8 cellular contexts compared by ENCODE assay signal in genomic region chr6:25070547-25071366, GRCh38.
A peak's percentile ranks its signal among the peaks of the same experiment; 100 is the strongest.
DNase-seq lines count a peak whose midpoint lies in the region; ATAC-seq and TF ChIP-seq lines count a peak whose summit lies in the region.

No MANE protein-coding gene starts in this region.

- in situ Hi-C loops in G401 (cut with HindIII; ENCODE audit: low sequenced_read_pairs) = no loop called here

- no peaks in the 10 kb centered on the region for H3K4me1 ChIP-seq in HCT116 (ENCODE audit: control insufficient read depth in 1 of 2, insufficient read depth in 2 of 2, low read length in 2 of 2)

- RAD21 ChIA-PET in HCT116 (lab: Charles Lee; ENCODE audit: low non-redundant PET in 1 of 2, low total read pairs in 2 of 2, uncharacterized antibody in 2 of 2, unreplicated experiment in 2 of 2) = interaction anchor here in 1 of 2 experiments (0.6 to 1.0 kb wide), 2 partner anchors 79 to 214 kb away, joined by 3 to 4 read pairs; no protein-coding TSS in a partner anchor

- ATAC-seq in HCT116 = peak; percentile 93

- no peaks in the 10 kb centered on the region for H3K79me2 ChIP-seq in HCT116 (ENCODE audit: insufficient read depth, low read length)

- peak overlapping the region; percentile 93 for H2AFZ ChIP-seq in HCT116 (ENCODE audit: low read depth, low read length, poor library complexity, severe bottlenecking)

- H3K9me2 ChIP-seq in HCT116 (ENCODE audit: insufficient read depth) = no peaks in the 10 kb centered on the region

- BruUV-seq in HCT116 (replicated peaks; lab: Mats Ljungman, UMichigan) = no TSS peak

- CTCF ChIA-PET in HCT116 (lab: Charles Lee) = interaction anchor here (0.8 to 1.6 kb wide), 5 partner anchors 215 to 788 kb away, joined by 3 to 14 read pairs (median 4); no protein-coding TSS in a partner anchor

- peak; percentile 89 for TF ChIP-seq RAD21 in HCT116 (IDR thresholded peaks at IDR 0.05; ENCODE audit: low read depth)

- H3K4me3 ChIP-seq in HCT116 (replicated peaks in 1 of 2; ENCODE audit: low read depth in 1 of 2, low read length in 2 of 2) (no peak overlapping the region), SK-N-MC (peak overlapping the region; percentile 70)

- peak; percentile 70 for DNase-seq in G401 (ENCODE audit: low spot score)
- DNase-seq in HCT116 (ENCODE audit: low read depth, low spot score) = peak; percentile 68
- peak; percentile 90 for DNase-seq in NAMALWA (ENCODE audit: low spot score)
- peak; percentile 73 for DNase-seq in SK-N-MC (ENCODE audit: low read depth, low spot score)
- peak; percentile 80 for DNase-seq in activated naive CD4-positive, alpha-beta T cell treated with Interleukin-2 at 50 U/mL for 16 hours
- peak; percentile 81 for DNase-seq in glomerular visceral epithelial cell (ENCODE audit: extremely low spot score)
- peak; percentile 82 for DNase-seq in pons (ENCODE audit: low spot score)
- DNase-seq in ureter (ENCODE audit: low spot score) = peak; percentile 89

- peak overlapping the region; percentile 38; the same call in 1 of the 2 replicates for H3K4me2 ChIP-seq in HCT116 (ENCODE audit: low read length)

- intact Hi-C loops in HCT116 (cut with micrococcal nuclease) = loop anchor here (1.0 to 10.0 kb wide), 6 partner anchors 214 to 788 kb away; partner anchors contain the start of gene C6orf62

- POLR2A ChIA-PET in HCT116 (lab: Charles Lee) = interaction anchor here (0.6 kb wide), 1 partner anchor 214 kb away, joined by 3 read pairs; no protein-coding TSS in a partner anchor

- no peaks in the 10 kb centered on the region for H4K20me1 ChIP-seq in HCT116 (ENCODE audit: insufficient read depth)

- H3K27me3 ChIP-seq in HCT116 (ENCODE audit: insufficient read depth, low read length) = no peaks in the 10 kb centered on the region

- no peaks in the 10 kb centered on the region for H3K9me3 ChIP-seq in HCT116 (ENCODE audit: control insufficient read depth in 1 of 2, insufficient read depth in 1 of 2, low read depth in 1 of 2, low read length in 2 of 2)
- no peaks in the 10 kb centered on the region for H3K9me3 ChIP-seq in SK-N-MC (ENCODE audit: low read depth, low read length)

- TF ChIP-seq CTCF in HCT116 (IDR thresholded peaks at IDR 0.05 in 2 of 3, conservative IDR thresholded peaks at IDR 0.05 in 1 of 3; ENCODE audit: borderline replicate concordance in 1 of 3, insufficient read depth in 1 of 3, low read depth in 2 of 3, low read length in 2 of 3) = peak; percentile 69 to 88 (median 86)

- H3K36me3 ChIP-seq in HCT116 (ENCODE audit: control insufficient read depth in 1 of 2, insufficient read depth in 2 of 2, low read length in 2 of 2) (no peaks in the 10 kb centered on the region), SK-N-MC (ENCODE audit: insufficient read depth, low read length) (no peaks in the 10 kb centered on the region)

- H3K27ac ChIP-seq in HCT116 (ENCODE audit: low read depth, low read length) (no peak overlapping the region), SK-N-MC (no peak overlapping the region)

- no peak for TF ChIP-seq POLR2A in HCT116 (IDR thresholded peaks at IDR 0.05; ENCODE audit: borderline replicate concordance, extremely low read depth, insufficient read depth, insufficient read length)

- H3K9ac ChIP-seq in HCT116 (ENCODE audit: low read length) (no peak overlapping the region), SK-N-MC (ENCODE audit: insufficient read length) (no peak overlapping the region)

TF ChIP-seq in HCT116, 20 proteins besides CTCF, POLR2A, EP300 and RAD21:
- TF ChIP-seq, protein P1, sequence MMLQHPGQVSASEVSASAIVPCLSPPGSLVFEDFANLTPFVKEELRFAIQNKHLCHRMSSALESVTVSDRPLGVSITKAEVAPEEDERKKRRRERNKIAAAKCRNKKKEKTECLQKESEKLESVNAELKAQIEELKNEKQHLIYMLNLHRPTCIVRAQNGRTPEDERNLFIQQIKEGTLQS (IDR thresholded peaks at IDR 0.05) = no peak
- TF ChIP-seq, protein P2, sequence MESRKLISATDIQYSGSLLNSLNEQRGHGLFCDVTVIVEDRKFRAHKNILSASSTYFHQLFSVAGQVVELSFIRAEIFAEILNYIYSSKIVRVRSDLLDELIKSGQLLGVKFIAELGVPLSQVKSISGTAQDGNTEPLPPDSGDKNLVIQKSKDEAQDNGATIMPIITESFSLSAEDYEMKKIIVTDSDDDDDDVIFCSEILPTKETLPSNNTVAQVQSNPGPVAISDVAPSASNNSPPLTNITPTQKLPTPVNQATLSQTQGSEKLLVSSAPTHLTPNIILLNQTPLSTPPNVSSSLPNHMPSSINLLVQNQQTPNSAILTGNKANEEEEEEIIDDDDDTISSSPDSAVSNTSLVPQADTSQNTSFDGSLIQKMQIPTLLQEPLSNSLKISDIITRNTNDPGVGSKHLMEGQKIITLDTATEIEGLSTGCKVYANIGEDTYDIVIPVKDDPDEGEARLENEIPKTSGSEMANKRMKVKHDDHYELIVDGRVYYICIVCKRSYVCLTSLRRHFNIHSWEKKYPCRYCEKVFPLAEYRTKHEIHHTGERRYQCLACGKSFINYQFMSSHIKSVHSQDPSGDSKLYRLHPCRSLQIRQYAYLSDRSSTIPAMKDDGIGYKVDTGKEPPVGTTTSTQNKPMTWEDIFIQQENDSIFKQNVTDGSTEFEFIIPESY (IDR thresholded peaks at IDR 0.05; ENCODE audit: extremely low read depth, insufficient replicate concordance, low read length) = no peak
- TF ChIP-seq TCF7L2 (IDR thresholded peaks at IDR 0.05; ENCODE audit: borderline replicate concordance, extremely low read depth, insufficient read depth, insufficient read length) (peak; percentile 62), CBX3 (IDR thresholded peaks at IDR 0.05; ENCODE audit: low read depth) (no peak)
